ENCODE assay signal across 8 cellular contexts in the genomic region with DNA sequence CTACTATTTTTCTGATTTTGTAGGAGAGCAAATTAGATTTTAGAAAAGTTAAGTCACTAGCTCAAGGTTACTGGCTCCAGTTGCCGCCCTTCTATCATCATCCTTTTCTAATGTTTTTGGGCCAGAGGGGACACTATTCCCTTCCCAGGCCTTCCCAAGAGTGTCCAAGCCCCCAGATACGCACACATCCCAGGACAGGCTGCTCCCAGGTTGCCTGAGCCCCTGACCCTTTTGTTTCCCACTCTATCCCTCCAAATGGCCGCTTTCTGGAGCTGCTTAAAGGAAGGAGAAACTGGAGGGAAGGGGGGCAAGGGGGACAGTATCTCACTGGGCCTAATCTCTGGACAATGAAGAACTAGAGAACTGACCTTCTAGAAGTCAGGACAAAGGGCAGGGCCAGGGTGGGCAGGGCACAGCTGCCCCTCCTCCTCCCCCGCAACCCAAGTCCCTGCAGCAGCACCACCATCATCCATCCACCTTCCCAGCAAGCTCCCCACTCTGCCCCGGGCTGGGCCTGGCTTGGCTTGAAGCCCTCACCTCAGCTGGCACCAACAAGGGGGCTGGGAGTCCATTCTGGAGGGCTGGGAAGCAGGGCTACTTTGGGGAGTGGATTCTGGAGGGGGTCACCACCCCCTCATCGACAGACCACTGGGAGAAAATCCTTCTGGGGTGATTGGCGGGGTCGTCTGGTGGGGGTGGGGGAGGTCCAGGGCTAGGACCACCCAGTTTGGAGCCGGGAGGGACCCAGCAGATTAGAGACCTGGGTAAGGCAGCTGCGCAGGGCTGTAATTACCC. TPM values are rescaled to one million over a fixed set of nuclear protein-coding genes. Genes with fewer than 3 reads are reported as not detected.
A peak's percentile ranks its signal among the peaks of the same experiment; 100 is the strongest.
DNase-seq lines count a peak whose midpoint lies in the region; ATAC-seq and TF ChIP-seq lines count a peak whose summit lies in the region.

No MANE protein-coding gene starts in this region.

- H3K4me1 ChIP-seq in MM.1S (ENCODE audit: low read length) = peaks cover 41% of the 10 kb centered on the region
- H3K4me1 ChIP-seq in colonic mucosa = peaks cover 28% of the 10 kb centered on the region
- peaks cover 52 to 57% of the 10 kb centered on the region in 2 donors for H3K4me1 ChIP-seq in mucosa of rectum (ENCODE audit: control insufficient read depth in 2 of 2, insufficient read depth in 2 of 2, low read length in 2 of 2)

- no peaks in the 10 kb centered on the region for H3K9me2 ChIP-seq in MM.1S (replicated peaks; ENCODE audit: insufficient read depth, low read length)

- no peaks in the 10 kb centered on the region for H4K20me1 ChIP-seq in MM.1S (ENCODE audit: insufficient read depth, low read length)

- H3K9ac ChIP-seq in MM.1S (ENCODE audit: low read length) (peak overlapping the region; percentile 91), colonic mucosa (ENCODE audit: low read depth in 2 of 2, low read length in 2 of 2) (peak overlapping the region; percentile 77 to 88), mucosa of rectum (ENCODE audit: low read depth in 1 of 2, low read length in 2 of 2) (peak overlapping the region; percentile 98 to 99)

- no peak for DNase-seq in CD14-positive monocyte (ENCODE audit: low spot score)
- no peak for DNase-seq in MM.1S
- no peak for DNase-seq in colonic mucosa
- no peak for DNase-seq in NOMO-1 treated with DMSO at 0.1 percent for 48 hours (lab: John Stamatoyannopoulos, UW; ENCODE audit: unreplicated experiment)
- DNase-seq in A172 (ENCODE audit: low spot score) = no peak

- peak overlapping the region; percentile 79 to 90 for H3K4me3 Mint-ChIP-seq in CD14-positive monocyte

- no peaks in the 10 kb centered on the region for H3K36me3 ChIP-seq in MM.1S (replicated peaks; ENCODE audit: insufficient read depth, low read length)
- no peaks in the 10 kb centered on the region for H3K36me3 ChIP-seq in colonic mucosa
- H3K36me3 ChIP-seq in mucosa of rectum (ENCODE audit: control insufficient read depth in 2 of 2, insufficient read depth in 2 of 2, low read length in 2 of 2) = no peaks in the 10 kb centered on the region

- peak overlapping the region; percentile 89 to 98 (median 96) for H3K27ac Mint-ChIP-seq in CD14-positive monocyte

- ATAC-seq in GM21515 (IDR thresholded peaks at IDR 0.05; ENCODE audit: unreplicated experiment) = no peak
- ATAC-seq in GM21381 (IDR thresholded peaks at IDR 0.05; ENCODE audit: unreplicated experiment) = no peak

- peaks cover 46% of the 10 kb centered on the region for H3K79me2 ChIP-seq in MM.1S (ENCODE audit: low read length)

- TF ChIP-seq CTCF in CD14-positive monocyte (IDR thresholded peaks at IDR 0.05) (no peak), MM.1S (IDR thresholded peaks at IDR 0.05; ENCODE audit: low read length) (no peak), colonic mucosa (IDR thresholded peaks at IDR 0.05) (no peak)

- H3K27me3 Mint-ChIP-seq in CD14-positive monocyte (ENCODE audit: low read depth in 3 of 3) = peaks cover 0 to 2% (median 2%) of the 10 kb centered on the region in 3 donors

- H3K4me3 ChIP-seq in MM.1S (ENCODE audit: low read length) (peak overlapping the region; percentile 89), colonic mucosa (peak overlapping the region; percentile 93), mucosa of rectum (ENCODE audit: low read length in 2 of 2) (peak overlapping the region; percentile 89 to 95)

- peak overlapping the region; percentile 55 for H2AFZ ChIP-seq in MM.1S (ENCODE audit: low read length)

- H3K36me3 Mint-ChIP-seq in CD14-positive monocyte = peaks cover 15 to 21% of the 10 kb centered on the region in 2 donors

- H3K27ac ChIP-seq in MM.1S (ENCODE audit: low read length) = peak overlapping the region; percentile 63; the same call in 1 of the 2 replicates
- peak overlapping the region; percentile 96 for H3K27ac ChIP-seq in colonic mucosa
- H3K27ac ChIP-seq in mucosa of rectum (ENCODE audit: low read depth in 2 of 2, low read length in 2 of 2) = peak overlapping the region; percentile 89 to 94

- intact Hi-C loops in CD14-positive monocyte (cut with micrococcal nuclease) (no loop called here), colonic mucosa (cut with DNase I) (loop anchor here (5.0 to 10.0 kb wide), 2 partner anchors 32 to 130 kb away; no protein-coding TSS in a partner anchor)

- no peaks in the 10 kb centered on the region for H3K9me3 Mint-ChIP-seq in CD14-positive monocyte

- H3K27me3 ChIP-seq in MM.1S (replicated peaks; ENCODE audit: insufficient read depth, low read length) = no peaks in the 10 kb centered on the region
- H3K27me3 ChIP-seq in colonic mucosa = no peaks in the 10 kb centered on the region
- no peaks in the 10 kb centered on the region for H3K27me3 ChIP-seq in mucosa of rectum (ENCODE audit: control insufficient read depth in 2 of 2, insufficient read depth in 2 of 2, low read length in 2 of 2)

- H3K9me3 ChIP-seq in MM.1S (replicated peaks; ENCODE audit: insufficient read depth, low read length) = no peaks in the 10 kb centered on the region
- H3K9me3 ChIP-seq in colonic mucosa = no peaks in the 10 kb centered on the region
- H3K9me3 ChIP-seq in mucosa of rectum (ENCODE audit: control insufficient read depth in 2 of 2, low read length in 2 of 2) = no peaks in the 10 kb centered on the region

- H3F3A ChIP-seq in MM.1S (ENCODE audit: insufficient read depth, low read length) = peaks cover 25% of the 10 kb centered on the region

- H3K4me1 Mint-ChIP-seq in CD14-positive monocyte = peaks cover 71% of the 10 kb centered on the region

- peak overlapping the region; percentile 99 for H3K4me2 ChIP-seq in MM.1S (ENCODE audit: low read depth, low read length)

RNA-seq across cellular contexts. Expression of a gene that starts 1.0 kb away (rescaled TPM):
- polyA plus RNA-seq in CD14-positive monocyte = 10 to 100 TPM; 12.3 to 13.6 TPM
- total RNA-seq in colonic mucosa = 10 to 100 TPM; 37.7 to 50.0 TPM
- 91.2 and 136 TPM in 2 replicates for total RNA-seq in A172 (2014; rRNA removed; shearing (Covaris generic))

RNA-seq across cellular contexts. Expression of a gene that starts 5.7 kb away (rescaled TPM):
- 100 to 1,000 TPM; 125 to 136 TPM for polyA plus RNA-seq in CD14-positive monocyte
- total RNA-seq in colonic mucosa = 10 to 100 TPM; 59.0 to 60.6 TPM
- 86.7 and 110 TPM in 2 replicates for total RNA-seq in A172 (2014; rRNA removed; shearing (Covaris generic))

RNA-seq across cellular contexts. Expression of a gene that starts 29.9 kb away (rescaled TPM):
- 1 to 10 TPM in 1 of 2 donors, under 1 TPM in 1; 0.90 to 1.6 TPM for polyA plus RNA-seq in CD14-positive monocyte
- total RNA-seq in colonic mucosa = 1 to 10 TPM; 1.1 to 2.1 TPM
- total RNA-seq in A172 (2014; rRNA removed; shearing (Covaris generic)) = 0.62 and 0.72 TPM in 2 replicates
